13 cellular contexts compared by ENCODE assay signal in genomic region chrX:71619193-71619592, GRCh38.
DNase-seq lines count a peak whose midpoint lies in the region; ATAC-seq lines count a peak whose summit lies in the region.
"Had no signal": no experiment of that assay in that cellular context is flagged by ENCODE, and none has a peak within 500 bp of the region (broad histone marks: within the 10 kb centered on the region; RNA-seq: fewer than 3 reads in every experiment).

No MANE protein-coding gene starts in this region.

- no peaks in the 10 kb centered on the region for H3K36me3 ChIP-seq in effector memory CD4-positive, alpha-beta T cell (ENCODE audit: control insufficient read depth, insufficient read depth, low read length)
- H3K36me3 ChIP-seq: uterus had no signal

- ATAC-seq in stimulated activated naive CD8-positive, alpha-beta T cell treated with anti-CD3 and anti-CD28 coated beads, Interleukin-15, Interleukin-2, amounts not matched to agents 100 U/mL and 50 U/mL, for 24 hours = peak; percentile 50
- ATAC-seq: A549 had no signal

- peak; percentile 85 for DNase-seq in activated effector memory CD4-positive, alpha-beta T cell treated with anti-CD3 and anti-CD28 coated beads, Interleukin-2, amount 50 U/mL, for 16 hours
- no peak for DNase-seq in activated effector memory CD4-positive, alpha-beta T cell treated with Interleukin-2 at 50 U/mL for 16 hours
- peak; percentile 48 to 61 for DNase-seq in activated CD8-positive, alpha-beta memory T cell treated with anti-CD3 and anti-CD28 coated beads for 4 hours (ENCODE audit: low read depth in 2 of 2)
- peak; percentile 43 to 60 (median 51) for DNase-seq in effector memory CD4-positive, alpha-beta T cell
- peak; percentile 73 for DNase-seq in stimulated activated naive CD8-positive, alpha-beta T cell treated with anti-CD3 and anti-CD28 coated beads, Interleukin-15, Interleukin-2, amounts not matched to agents 100 U/mL and 50 U/mL, for 24 hours
- DNase-seq in NCI-H1694 (lab: John Stamatoyannopoulos, UW) = no peak
- DNase-seq in kidney tubule cell (ENCODE audit: low spot score) = no peak
- no peak for DNase-seq in ACHN
- DNase-seq: foreskin melanocyte, mesenchymal stem cell, NCI-H2081 treated with DMSO at 0.1 percent for 48 hours, uterus had no signal

- no peak overlapping the region for H3K4me3 ChIP-seq in effector memory CD4-positive, alpha-beta T cell (ENCODE audit: insufficient read depth, low read depth, low read length, poor library complexity, severe bottlenecking)
- H3K4me3 ChIP-seq: A549, uterus had no signal

- no peaks in the 10 kb centered on the region for H3K9me3 ChIP-seq in effector memory CD4-positive, alpha-beta T cell (ENCODE audit: control insufficient read depth, low read length)
- H3K9me3 ChIP-seq: A549, uterus had no signal

- H3K27ac ChIP-seq in effector memory CD4-positive, alpha-beta T cell (ENCODE audit: insufficient read depth, low read length, poor library complexity, severe bottlenecking) = peak overlapping the region; percentile 72
- H3K27ac ChIP-seq: A549, uterus had no signal

- no peaks in the 10 kb centered on the region for H3K27me3 ChIP-seq in effector memory CD4-positive, alpha-beta T cell (replicated peaks; ENCODE audit: control insufficient read depth, insufficient read depth, low read length, poor library complexity, severe bottlenecking)
- H3K27me3 ChIP-seq: uterus had no signal

- peaks cover 54% of the 10 kb centered on the region for H3K4me1 ChIP-seq in effector memory CD4-positive, alpha-beta T cell (ENCODE audit: control insufficient read depth, insufficient read depth, low read length, poor library complexity, severe bottlenecking)
- H3K4me1 ChIP-seq: A549, uterus had no signal

- in situ Hi-C loops in ACHN (cut with HindIII; ENCODE audit: low pct_ligation_motif_present, low pct_unique_long_range_greater_than_20kb, low sequenced_read_pairs) = no loop called here

Comparison
In these comparisons a context has a peak if more than half of its experiments do, and no peak if none do; other contexts are left out.
1. DNase-seq: peak in activated effector memory CD4-positive, alpha-beta T cell treated with anti-CD3 and anti-CD28 coated beads, Interleukin-2, amount 50 U/mL, for 16 hours (single experiment), activated CD8-positive, alpha-beta memory T cell treated with anti-CD3 and anti-CD28 coated beads for 4 hours (2 of 2), effector memory CD4-positive, alpha-beta T cell (3 of 3) and stimulated activated naive CD8-positive, alpha-beta T cell treated with anti-CD3 and anti-CD28 coated beads, Interleukin-15, Interleukin-2, amounts not matched to agents 100 U/mL and 50 U/mL, for 24 hours (single experiment); none in activated effector memory CD4-positive, alpha-beta T cell treated with Interleukin-2 at 50 U/mL for 16 hours (single experiment), NCI-H1694 (single experiment), kidney tubule cell (single experiment) and ACHN (single experiment).